17 cellular contexts compared by ENCODE assay signal in genomic region chr10:92727141-92727540, GRCh38. TPM values are rescaled to one million over a fixed set of nuclear protein-coding genes. Genes with fewer than 3 reads are reported as not detected.
DNase-seq lines count a peak whose midpoint lies in the region; ATAC-seq, FAIRE-seq and TF ChIP-seq lines count a peak whose summit lies in the region.
"Had no signal": no experiment of that assay in that cellular context is flagged by ENCODE, and none has a peak within 500 bp of the region (broad histone marks: within the 10 kb centered on the region; RNA-seq: fewer than 3 reads in every experiment).

No MANE protein-coding gene starts in this region.

- H2BK5ac ChIP-seq in H1 (ENCODE audit: low read depth, low read length): no peak overlapping the region

- H3K4me3 ChIP-seq in H1 (ENCODE audit: extremely low read depth in 1 of 4, insufficient read depth in 2 of 4, low read depth in 3 of 4, low read length in 4 of 4) (no peak overlapping the region), tibial artery (no peak overlapping the region)
- H3K4me3 ChIP-seq: GM12878 had no signal

- H3K27me3 ChIP-seq in H1 (replicated peaks in 1 of 4; ENCODE audit: control insufficient read depth in 3 of 4, extremely low read depth in 1 of 4, insufficient read depth in 3 of 4, low read length in 3 of 4): no peaks in the 10 kb centered on the region
- H3K27me3 ChIP-seq in tibial artery: no peaks in the 10 kb centered on the region

- H3K79me1 ChIP-seq in H1 (ENCODE audit: low read depth, low read length): no peaks in the 10 kb centered on the region

- H3K9me3 ChIP-seq in H1 (ENCODE audit: insufficient read depth in 2 of 2, low read depth in 1 of 2, low read length in 1 of 2) (no peaks in the 10 kb centered on the region; a peak in 1 of 4 replicates), tibial artery (no peaks in the 10 kb centered on the region)

- no peak overlapping the region for H4K5ac ChIP-seq in H1 (ENCODE audit: insufficient read length, low read depth, low read length)

- H4K8ac ChIP-seq in H1 (ENCODE audit: extremely low read depth, insufficient read depth, low read length): no peak overlapping the region

- H3K36me3 Mint-ChIP-seq in osteocyte (ENCODE audit: unreplicated experiment): peaks cover 2% of the 10 kb centered on the region

- H3K23ac ChIP-seq in H1 (ENCODE audit: insufficient read length): no peak overlapping the region

- H3K27me3 Mint-ChIP-seq in osteocyte (ENCODE audit: unreplicated experiment): peaks cover 33% of the 10 kb centered on the region

- H2BK12ac ChIP-seq in H1 (ENCODE audit: low read depth, low read length): peak overlapping the region; percentile 62; the same call in 1 of the 2 replicates

- 0 out of 2 replicates have a peak overlapping the region, but pooled peaks have one; percentile 11 for H2BK20ac ChIP-seq in H1 (ENCODE audit: low read length)

- no peak overlapping the region for H3K56ac ChIP-seq in H1 (replicated peaks; ENCODE audit: insufficient read length, low read depth, low read length)

- no peak overlapping the region for H3K27ac Mint-ChIP-seq in osteocyte (ENCODE audit: unreplicated experiment)
- H3K27ac Mint-ChIP-seq: CD4-positive, alpha-beta T cell; HFFc6 had no signal

- DNase-seq in GM12891 (ENCODE audit: insufficient read length, low spot score) (no peak), H1 (ENCODE audit: low read depth in 1 of 2, low spot score in 2 of 2) (no peak), osteocyte (ENCODE audit: extremely low spot score, unreplicated experiment) (peak; percentile 23), left ventricle myocardium superior (no peak), NOMO-1 (lab: John Stamatoyannopoulos, UW; ENCODE audit: unreplicated experiment in 2 of 2) (no peak), tibial artery (no peak)
- DNase-seq: 8988T; C1 segment of cervical spinal cord; CD4-positive, alpha-beta T cell; DMS 273 treated with DMSO at 0.1 percent for 48 hours; HCEC 1CT; HFFc6 had no signal

- H3K9ac ChIP-seq in H1 (replicated peaks in 1 of 4; ENCODE audit: extremely low read depth in 1 of 4, low read depth in 3 of 4, low read length in 3 of 4): no peak overlapping the region

- no peaks in the 10 kb centered on the region for H3K4me1 Mint-ChIP-seq in osteocyte (ENCODE audit: unreplicated experiment)

- H3K79me2 ChIP-seq in H1 (ENCODE audit: control insufficient read depth in 1 of 2, insufficient read depth in 2 of 2, low read length in 2 of 2): no peaks in the 10 kb centered on the region

- H3K4me2 ChIP-seq in H1 (ENCODE audit: insufficient read depth in 1 of 2, low read depth in 2 of 2, low read length in 2 of 2): no peak overlapping the region

- H4K20me1 ChIP-seq in H1 (replicated peaks in 1 of 2; ENCODE audit: control insufficient read depth in 1 of 2, insufficient read depth in 2 of 2, low read length in 2 of 2): no peaks in the 10 kb centered on the region

- ATAC-seq in left ventricle myocardium superior: no peak
- ATAC-seq in GM21367 (IDR thresholded peaks at IDR 0.05; ENCODE audit: unreplicated experiment): no peak
- ATAC-seq: GM12878 had no signal

- no peak overlapping the region for H3K14ac ChIP-seq in H1 (ENCODE audit: insufficient read length)

- H3K4me3 Mint-ChIP-seq in osteocyte (ENCODE audit: unreplicated experiment): no peak overlapping the region
- H3K4me3 Mint-ChIP-seq: CD4-positive, alpha-beta T cell; HFFc6 had no signal

- no peak overlapping the region for H4K91ac ChIP-seq in H1 (replicated peaks; ENCODE audit: insufficient read length, low read length)

- H3K4ac ChIP-seq in H1 (replicated peaks; ENCODE audit: insufficient read length, low read depth, low read length): no peak overlapping the region

- H2BK120ac ChIP-seq in H1 (replicated peaks; ENCODE audit: low read depth, low read length): no peak overlapping the region

- TF ChIP-seq CTCF in VCaP (conservative IDR thresholded peaks at IDR 0.05) (no peak), H1 (IDR thresholded peaks at IDR 0.05; ENCODE audit: control extremely low read depth in 1 of 3, insufficient read depth in 1 of 3, low read depth in 1 of 3, low read length in 3 of 3) (no peak), osteocyte (IDR thresholded peaks at IDR 0.05) (no peak), tibial artery (IDR thresholded peaks at IDR 0.05) (no peak)

- no peaks in the 10 kb centered on the region for H3K23me2 ChIP-seq in H1 (ENCODE audit: low read depth, low read length)

- H3K36me3 ChIP-seq in H1 (ENCODE audit: control insufficient read depth in 2 of 4, insufficient read depth in 4 of 4, low read length in 3 of 4) (no peaks in the 10 kb centered on the region), tibial artery (no peaks in the 10 kb centered on the region)

- TF ChIP-seq POLR2A in GM12891 (IDR thresholded peaks at IDR 0.05; ENCODE audit: low read depth, low read length) (no peak), H1 (IDR thresholded peaks at IDR 0.05; ENCODE audit: control extremely low read depth in 1 of 2, low read depth in 2 of 2, low read length in 2 of 2) (no peak)

- TF ChIP-seq RAD21 in H1 (IDR thresholded peaks at IDR 0.05 in 1 of 2, conservative IDR thresholded peaks at IDR 0.05 in 1 of 2; ENCODE audit: low read depth in 2 of 2, low read length in 2 of 2): no peak

- CTCF ChIA-PET in H1 (lab: Charles Lee; ENCODE audit: partially characterized antibody): no interaction called here

- POLR2A ChIA-PET in H1 (lab: Charles Lee; ENCODE audit: partially characterized antibody): no interaction called here

- intact Hi-C loops in left ventricle myocardium superior (cut with micrococcal nuclease): no loop called here
- intact Hi-C loops in tibial artery (cut with DNase I; ENCODE audit: low total_unique reads): loop anchor here (10.0 kb wide), 1 partner anchor 58 kb away; no protein-coding TSS in a partner anchor

- H2AK5ac ChIP-seq in H1 (ENCODE audit: low read depth, low read length): no peak overlapping the region

- WGBS in H1 (ENCODE audit: extremely low coverage in 1 of 2, insufficient coverage in 1 of 2, insufficient read length in 1 of 2, insufficient replicate concordance in 2 of 2, low coverage in 1 of 2, low lambda C conversion rate in 2 of 2, missing lambda C conversion rate in 1 of 2), 2 experiments: 89% methylated on average over 6 of the region's 6 CpGs; no CpG with 5 or more reads in 1 of the 2 experiments

- peak overlapping the region; percentile 57 for H2AFZ ChIP-seq in H1 (ENCODE audit: low read length)

- FAIRE-seq in GM12891 (lab: Jason Lieb, UNC): peak; percentile 20
- peak; percentile 50 for FAIRE-seq in H1 (lab: Jason Lieb, UNC)
- FAIRE-seq: GM12878 had no signal

- no peaks in the 10 kb centered on the region for H3K9me3 Mint-ChIP-seq in osteocyte (ENCODE audit: unreplicated experiment)
- H3K9me3 Mint-ChIP-seq: CD4-positive, alpha-beta T cell; HFFc6 had no signal

- peak overlapping the region; percentile 54 for H3K27ac ChIP-seq in VCaP
- no peak overlapping the region for H3K27ac ChIP-seq in H1 (ENCODE audit: low read depth, low read length)
- H3K27ac ChIP-seq in tibial artery: no peak overlapping the region
- H3K27ac ChIP-seq: HL-60 had no signal

- no peak overlapping the region for H3K18ac ChIP-seq in H1 (ENCODE audit: extremely low read depth, low read length)

- H3K4me1 ChIP-seq in H1 (replicated peaks in 1 of 4; ENCODE audit: control insufficient read depth in 3 of 4, insufficient read depth in 4 of 4, low read length in 3 of 4) (peaks cover 0 to 5% (median 0%) of the 10 kb centered on the region in 4 experiments; a peak in 5 of 7 replicates), tibial artery (no peaks in the 10 kb centered on the region)

- TF ChIP-seq EP300 in H1 (IDR thresholded peaks at IDR 0.05; ENCODE audit: borderline replicate concordance in 1 of 2, low read depth in 2 of 2, low read length in 2 of 2): no peak

- H2BK15ac ChIP-seq in H1 (ENCODE audit: low read length): no peak overlapping the region

TF ChIP-seq in GM12891, 5 proteins besides CTCF, POLR2A, EP300 and RAD21:
- TF ChIP-seq PAX5 (IDR thresholded peaks at IDR 0.05; ENCODE audit: insufficient read depth, low read length, severe bottlenecking) (no peak), POLR2AphosphoS5 (IDR thresholded peaks at IDR 0.05; ENCODE audit: low read depth, low read length) (no peak), POU2F2 (IDR thresholded peaks at IDR 0.05; ENCODE audit: low read depth, low read length) (no peak), SPI1 (IDR thresholded peaks at IDR 0.05; ENCODE audit: low read depth, low read length) (no peak), TAF1 (IDR thresholded peaks at IDR 0.05; ENCODE audit: low read depth, low read length) (no peak)

TF ChIP-seq in H1, 55 proteins besides CTCF, POLR2A, EP300 and RAD21:
- no peak for TF ChIP-seq KDM1A (IDR thresholded peaks at IDR 0.05; ENCODE audit: borderline replicate concordance, low read length)
- TF ChIP-seq JUND (IDR thresholded peaks at IDR 0.05; ENCODE audit: low read length): no peak

RNA-seq across cellular contexts. Expression of gene HHEX, which starts 37.4 kb away (rescaled TPM):
- polyA plus RNA-seq in GM12891 (2012; ENCODE audit: low read depth, missing spikeins): 4.1 TPM
- total RNA-seq in H1 (2021; fragmentation: NEBNext Ultra II Directional; extraction: Animal tissue kit (Norgen Biotek cat#: 25700)): 1.5 and 1.7 TPM in 2 replicates
- 0.56 and 0.86 TPM in 2 replicates for polyA plus RNA-seq in H1 (2011; rRNA removed)
- polyA plus RNA-seq in H1 (2011; cell fraction: cytosol; rRNA removed): 0.97 TPM
- 0.53 TPM for polyA plus RNA-seq in H1 (2011; cell fraction: nucleus; rRNA removed)
- polyA plus RNA-seq in H1 (2012, experiment 1 of 2): 0.51 to 1.8 TPM (median 1.0 TPM) in 4 replicates
- polyA plus RNA-seq in H1 (2012, experiment 2 of 2): 1.2 TPM
- polyA plus RNA-seq in H1 (2013, experiment 1 of 2): 0.77 TPM
- polyA plus RNA-seq in H1 (2013, experiment 2 of 2): 0.81 TPM
- not detected in 2 replicates for polyA minus RNA-seq in H1 (2011; rRNA and poly(A)+ RNA removed)
- polyA minus RNA-seq in H1 (2011; cell fraction: cytosol; rRNA and poly(A)+ RNA removed): 0.88 TPM
- polyA minus RNA-seq in H1 (2011; cell fraction: nucleus; rRNA and poly(A)+ RNA removed): not detected
- total RNA-seq in osteocyte (1.2 and 1.7 TPM in 2 replicates), left ventricle myocardium superior (2.7 TPM)
- total RNA-seq: H4 had no signal
